ENCODE assay signal across 8 cellular contexts in genomic region chr19:4342421-4343055, GRCh38. TPM values are rescaled to one million over a fixed set of nuclear protein-coding genes. Genes with fewer than 3 reads are reported as not detected.
DNase-seq lines count a peak whose midpoint lies in the region; ATAC-seq and TF ChIP-seq lines count a peak whose summit lies in the region.

No MANE protein-coding gene starts in this region.

- no TSS peak for BruUV-seq in PC-9 (replicated peaks; lab: Mats Ljungman, UMichigan)

- H3K79me2 ChIP-seq in PC-9 (ENCODE audit: low read depth), result no peaks in the 10 kb centered on the region

- H3K27ac ChIP-seq in PC-9 (no peak overlapping the region; the same call in 1 of the 2 replicates), esophagus (ENCODE audit: low read depth in 2 of 2, low read length in 1 of 2) (peak overlapping the region; percentile 91 to 99), mucosa of rectum (ENCODE audit: low read depth in 2 of 2, low read length in 2 of 2) (peak overlapping the region; percentile 98)

- DNase-seq in DMS153 treated with DMSO at 0.1 percent for 48 hours (lab: John Stamatoyannopoulos, UW; ENCODE audit: unreplicated experiment) (peak; percentile 98), PC-9 (peak; percentile 90 to 98)
- DNase-seq in activated T-cell treated with anti-CD3 and anti-CD28 coated beads, Interleukin-2, amount 50 U/mL, for 4 hours, result peak; percentile 82
- peak; percentile 68 to 77 for DNase-seq in stimulated activated CD8-positive, alpha-beta memory T cell treated with anti-CD3 and anti-CD28 coated beads, Interleukin-4, amount 100 ng/mL, for 4 hours (ENCODE audit: low read depth in 2 of 2, low spot score in 1 of 2)

- H3F3A ChIP-seq in PC-9 (ENCODE audit: insufficient read depth, low read depth), result no peaks in the 10 kb centered on the region

- no peaks in the 10 kb centered on the region for H3K9me3 Mint-ChIP-seq in activated T-cell treated with anti-CD3 and anti-CD28 coated beads, Interleukin-2, amount 50 U/mL, for 4 hours

- no peak for TF ChIP-seq EP300 in Ishikawa (IDR thresholded peaks at IDR 0.05; ENCODE audit: borderline replicate concordance)

- H3K9me2 ChIP-seq in PC-9 (ENCODE audit: insufficient read depth), result no peaks in the 10 kb centered on the region

- H3K4me3 ChIP-seq in PC-9, result peak overlapping the region; percentile 61
- peak overlapping the region; percentile 62 to 71 for H3K4me3 ChIP-seq in esophagus (ENCODE audit: low read depth in 1 of 2, low read length in 2 of 2)
- H3K4me3 ChIP-seq in mucosa of rectum (ENCODE audit: low read length in 2 of 2), result peak overlapping the region; percentile 91 to 97

- peak overlapping the region; percentile 89 for H3K4me3 Mint-ChIP-seq in activated T-cell treated with anti-CD3 and anti-CD28 coated beads, Interleukin-2, amount 50 U/mL, for 4 hours

- H3K27me3 ChIP-seq in PC-9 (ENCODE audit: insufficient read depth, low read depth), result no peaks in the 10 kb centered on the region
- H3K27me3 ChIP-seq in esophagus (ENCODE audit: control insufficient read depth in 1 of 2, insufficient read depth in 2 of 2, low read length in 2 of 2), result no peaks in the 10 kb centered on the region
- no peaks in the 10 kb centered on the region for H3K27me3 ChIP-seq in mucosa of rectum (ENCODE audit: control insufficient read depth in 2 of 2, insufficient read depth in 2 of 2, low read length in 2 of 2)

- H4K20me1 ChIP-seq in PC-9 (ENCODE audit: insufficient read depth), result no peaks in the 10 kb centered on the region

- TF ChIP-seq RAD21 in Ishikawa (IDR thresholded peaks at IDR 0.05; ENCODE audit: low read depth), result no peak

- H3K36me3 ChIP-seq in PC-9 (ENCODE audit: low read depth) (no peaks in the 10 kb centered on the region), esophagus (ENCODE audit: control insufficient read depth in 2 of 2, insufficient read depth in 2 of 2, low read length in 1 of 2) (peaks cover 0 to 7% of the 10 kb centered on the region in 2 donors), mucosa of rectum (ENCODE audit: control insufficient read depth in 2 of 2, insufficient read depth in 2 of 2, low read length in 2 of 2) (peaks cover 3 to 7% of the 10 kb centered on the region in 2 donors)

- H3K4me2 ChIP-seq in PC-9, result peak overlapping the region; percentile 84

- 1% methylated on average over 32 of the region's 32 CpGs for WGBS in esophagus, 2 donors

- no peaks in the 10 kb centered on the region for H3K27me3 Mint-ChIP-seq in activated T-cell treated with anti-CD3 and anti-CD28 coated beads, Interleukin-2, amount 50 U/mL, for 4 hours (ENCODE audit: low read depth)

- peak overlapping the region; percentile 79 to 83 for H3K9ac ChIP-seq in mucosa of rectum (ENCODE audit: low read depth in 1 of 2, low read length in 2 of 2)

- intact Hi-C loops in PC-9 (cut with micrococcal nuclease; ENCODE audit: unreplicated experiment), result loop anchor here (2.0 kb wide), 1 partner anchor 60 kb away; the partner anchor contains the start of gene CHAF1A

- no peaks in the 10 kb centered on the region for H3K4me1 ChIP-seq in PC-9 (replicated peaks; ENCODE audit: insufficient read depth)
- peaks cover 0 to 11% of the 10 kb centered on the region in 2 donors for H3K4me1 ChIP-seq in esophagus (ENCODE audit: control insufficient read depth in 2 of 2, insufficient read depth in 2 of 2, low read length in 1 of 2)
- peaks cover 19 to 32% of the 10 kb centered on the region in 2 donors for H3K4me1 ChIP-seq in mucosa of rectum (ENCODE audit: control insufficient read depth in 2 of 2, insufficient read depth in 2 of 2, low read length in 2 of 2)

- CTCF ChIA-PET in PC-9 (lab: Charles Lee), result interaction anchor here (0.6 to 1.4 kb wide), 2 partner anchors 10 to 74 kb away, joined by 3 to 6 read pairs; no protein-coding TSS in a partner anchor

- H3K4me1 Mint-ChIP-seq in activated T-cell treated with anti-CD3 and anti-CD28 coated beads, Interleukin-2, amount 50 U/mL, for 4 hours (ENCODE audit: low read depth), result peaks cover 30% of the 10 kb centered on the region

- peak overlapping the region; percentile 96 for H2AFZ ChIP-seq in PC-9

- TF ChIP-seq CTCF in PC-9 (conservative IDR thresholded peaks at IDR 0.05), result no peak

- H3K9me3 ChIP-seq in PC-9 (ENCODE audit: insufficient read depth, low read depth) (no peaks in the 10 kb centered on the region), esophagus (ENCODE audit: control insufficient read depth in 2 of 2, insufficient read depth in 1 of 2, low read depth in 1 of 2, low read length in 1 of 2) (no peaks in the 10 kb centered on the region), mucosa of rectum (ENCODE audit: control insufficient read depth in 2 of 2, low read length in 2 of 2) (no peaks in the 10 kb centered on the region)

- ATAC-seq in GM21619 (IDR thresholded peaks at IDR 0.05; ENCODE audit: unreplicated experiment), result peak; percentile 81
- ATAC-seq in activated T-cell treated with anti-CD3 and anti-CD28 coated beads, Interleukin-2, amount 50 U/mL, for 4 hours, result peak; percentile 86 to 87

- H3K36me3 Mint-ChIP-seq in activated T-cell treated with anti-CD3 and anti-CD28 coated beads, Interleukin-2, amount 50 U/mL, for 4 hours (ENCODE audit: insufficient read depth), result peaks cover 7% of the 10 kb centered on the region

- POLR2A ChIA-PET in PC-9 (lab: Charles Lee; ENCODE audit: unreplicated experiment), result interaction anchor here (0.5 to 1.6 kb wide), 8 partner anchors 10 to 580 kb away, joined by 3 to 29 read pairs (median 6); partner anchors contain the start of gene YJU2

TF ChIP-seq in Ishikawa, 13 proteins besides CTCF, POLR2A, EP300 and RAD21:
- no peak; the same call in 1 of the 2 replicates for TF ChIP-seq FOXM1 (IDR thresholded peaks at IDR 0.05; ENCODE audit: borderline replicate concordance, low read depth)
- 0 out of 2 replicates have a peak, but pooled peaks have one; percentile 48 for TF ChIP-seq EGR1 (IDR thresholded peaks at IDR 0.05)
- no peak for TF ChIP-seq MAX (IDR thresholded peaks at IDR 0.05)
- TF ChIP-seq TEAD4 (IDR thresholded peaks at IDR 0.05), result no peak
- TF ChIP-seq ZBTB7A (IDR thresholded peaks at IDR 0.05; ENCODE audit: low read depth), result no peak
- no peak for TF ChIP-seq TCF12 (IDR thresholded peaks at IDR 0.05; ENCODE audit: low read depth)
- no peak for TF ChIP-seq CEBPB (IDR thresholded peaks at IDR 0.05)
- no peak for TF ChIP-seq USF1 (IDR thresholded peaks at IDR 0.05)
- TF ChIP-seq CREB1 (IDR thresholded peaks at IDR 0.05; ENCODE audit: low read depth), result no peak; the same call in 1 of the 2 replicates
- no peak for TF ChIP-seq YY1 (IDR thresholded peaks at IDR 0.05; ENCODE audit: low read depth)
- TF ChIP-seq TAF1 (IDR thresholded peaks at IDR 0.05; ENCODE audit: low read depth), result peak; percentile 47
- no peak for TF ChIP-seq NFIC (IDR thresholded peaks at IDR 0.05)
- TF ChIP-seq REST (IDR thresholded peaks at IDR 0.05; ENCODE audit: low read depth), result no peak

RNA-seq across cellular contexts. Expression of gene MPND, which starts 0.8 kb away (rescaled TPM):
- total RNA-seq in PC-9 (2021), result 12.6 and 19.1 TPM in 2 replicates
- total RNA-seq in activated T-cell treated with anti-CD3 and anti-CD28 coated beads, Interleukin-2, amount 50 U/mL, for 4 hours, result 10 to 100 TPM; 16.0 to 18.6 (median 18.1) TPM
- polyA plus RNA-seq in esophagus, result 10 to 100 TPM; 13.5 to 15.5 TPM

RNA-seq across cellular contexts. Expression of gene STAP2, which starts 3.9 kb away (rescaled TPM):
- 26.9 and 29.8 TPM in 2 replicates for total RNA-seq in PC-9 (2021)
- 10 to 100 TPM; 11.1 to 13.2 (median 12.8) TPM for total RNA-seq in activated T-cell treated with anti-CD3 and anti-CD28 coated beads, Interleukin-2, amount 50 U/mL, for 4 hours
- 100 to 1,000 TPM in 1 of 2 donors, 10 to 100 TPM in 1; 99.2 to 126 TPM for polyA plus RNA-seq in esophagus

RNA-seq across cellular contexts. Expression of gene FSD1, which starts 38.1 kb away (rescaled TPM):
- total RNA-seq in PC-9 (2021), result not detected in 2 replicates
- 10 to 100 TPM in 1 of 3 donors, 1 to 10 TPM in 2; 5.9 to 10.4 (median 9.1) TPM for total RNA-seq in activated T-cell treated with anti-CD3 and anti-CD28 coated beads, Interleukin-2, amount 50 U/mL, for 4 hours
- polyA plus RNA-seq in esophagus, result 1 to 10 TPM in 1 of 2 donors, under 1 TPM in 1; 0.19 to 1.2 TPM

RNA-seq across cellular contexts. Expression of gene TMIGD2, which starts 40.3 kb away (rescaled TPM):
- not detected in 2 replicates for total RNA-seq in PC-9 (2021)
- 1 to 10 TPM; 1.9 to 2.7 (median 2.1) TPM for total RNA-seq in activated T-cell treated with anti-CD3 and anti-CD28 coated beads, Interleukin-2, amount 50 U/mL, for 4 hours
- under 1 TPM; 0.31 to 0.47 TPM for polyA plus RNA-seq in esophagus

RNA-seq across cellular contexts. Expression of gene SH3GL1, which starts 57.8 kb away (rescaled TPM):
- total RNA-seq in PC-9 (2021), result 45.8 and 49.2 TPM in 2 replicates
- total RNA-seq in activated T-cell treated with anti-CD3 and anti-CD28 coated beads, Interleukin-2, amount 50 U/mL, for 4 hours, result 10 to 100 TPM; 50.8 to 52.6 (median 52.2) TPM
- polyA plus RNA-seq in esophagus, result 100 to 1,000 TPM; 123 to 242 TPM
